25 cellular contexts compared by ENCODE assay signal in genomic region chr4:1477045-1477905, GRCh38.
DNase-seq lines count a peak whose midpoint lies in the region; ATAC-seq and TF ChIP-seq lines count a peak whose summit lies in the region.
"Had no signal": no experiment of that assay in that cellular context is flagged by ENCODE, and none has a peak within 500 bp of the region (broad histone marks: within the 10 kb centered on the region; RNA-seq: fewer than 3 reads in every experiment).

No MANE protein-coding gene starts in this region.

- no peak for TF ChIP-seq POLR2A in gastrocnemius medialis (IDR thresholded peaks at IDR 0.05)

- in situ Hi-C loops in gastrocnemius medialis (cut with MboI; ENCODE audit: low sequenced_read_pairs in 4 of 4) = no loop called here

- peak; percentile 34 for DNase-seq in activated effector memory CD4-positive, alpha-beta T cell treated with anti-CD3 and anti-CD28 coated beads, Interleukin-2, amount 50 U/mL, for 16 hours
- no peak for DNase-seq in activated effector memory CD4-positive, alpha-beta T cell treated with Interleukin-2 at 50 U/mL for 16 hours
- peak; percentile 18 for DNase-seq in H7
- DNase-seq in mesenteric fat pad (ENCODE audit: low spot score) = peak; percentile 81
- peak; percentile 48 for DNase-seq in upper lobe of right lung
- no peak for DNase-seq in gastrocnemius medialis
- DNase-seq: Calu3, DMS53, EL, Kasumi-1, MG63, NCI-H1048, NCI-H1436 treated with DMSO at 0.1 percent for 48 hours, NCI-H2029, NCI-H345, NCI-H526, PC-3, RPMI8226 had no signal

- H3K4me1 ChIP-seq in upper lobe of right lung (no peaks in the 10 kb centered on the region), gastrocnemius medialis (no peaks in the 10 kb centered on the region)
- H3K4me1 ChIP-seq: A549, BLaER1 had no signal

- no peak overlapping the region for H3K27ac ChIP-seq in upper lobe of right lung
- H3K27ac ChIP-seq in gastrocnemius medialis = no peak overlapping the region
- H3K27ac ChIP-seq: A549, BLaER1 had no signal

- ATAC-seq in upper lobe of right lung (no peak), gastrocnemius medialis (no peak), HG02588 (IDR thresholded peaks at IDR 0.05; ENCODE audit: unreplicated experiment) (no peak)
- ATAC-seq: A549; CD8-positive, alpha-beta T cell; GM12878; GM23338; HCT116; PC-3 had no signal

- no peak for TF ChIP-seq CTCF in upper lobe of right lung (IDR thresholded peaks at IDR 0.05)
- TF ChIP-seq CTCF in gastrocnemius medialis (IDR thresholded peaks at IDR 0.05 in 4 of 5, conservative IDR thresholded peaks at IDR 0.05 in 1 of 5) = no peak

- intact Hi-C loops in upper lobe of right lung (cut with DNase I) (no loop called here), gastrocnemius medialis (cut with DNase I; ENCODE audit: low total_unique reads) (no loop called here)

- H3K27me3 ChIP-seq in H7 (ENCODE audit: control insufficient read depth, insufficient read depth, low read length) (no peaks in the 10 kb centered on the region), upper lobe of right lung (peaks cover 5% of the 10 kb centered on the region), gastrocnemius medialis (peaks cover 7 to 15% (median 9%) of the 10 kb centered on the region in 3 donors)
- H3K27me3 ChIP-seq: BLaER1, MG63 had no signal

- H3K36me3 ChIP-seq in H7 (replicated peaks; ENCODE audit: control insufficient read depth, insufficient read depth, low read length) = no peaks in the 10 kb centered on the region
- no peaks in the 10 kb centered on the region for H3K36me3 ChIP-seq in upper lobe of right lung
- H3K36me3 ChIP-seq in gastrocnemius medialis = no peaks in the 10 kb centered on the region
- H3K36me3 ChIP-seq: BLaER1, MG63 had no signal

- H3K4me3 ChIP-seq in H7 (ENCODE audit: insufficient read depth, low read depth, low read length) (no peak overlapping the region), upper lobe of right lung (no peak overlapping the region), gastrocnemius medialis (no peak overlapping the region)
- H3K4me3 ChIP-seq: A549, BLaER1, GM12878, GM23338, MG63 had no signal

- H3K9me3 ChIP-seq in upper lobe of right lung (no peaks in the 10 kb centered on the region), gastrocnemius medialis (peaks cover 0 to 11% (median 3%) of the 10 kb centered on the region in 3 donors)
- H3K9me3 ChIP-seq: MG63 had no signal

Comparison
In these comparisons a context has a peak if more than half of its experiments do, and no peak if none do; other contexts are left out.
1. DNase-seq: peak in activated effector memory CD4-positive, alpha-beta T cell treated with anti-CD3 and anti-CD28 coated beads, Interleukin-2, amount 50 U/mL, for 16 hours (single experiment), H7 (single experiment), mesenteric fat pad (single experiment) and upper lobe of right lung (single experiment); none in activated effector memory CD4-positive, alpha-beta T cell treated with Interleukin-2 at 50 U/mL for 16 hours (single experiment) and gastrocnemius medialis (0 of 2).